In the genomic region with DNA sequence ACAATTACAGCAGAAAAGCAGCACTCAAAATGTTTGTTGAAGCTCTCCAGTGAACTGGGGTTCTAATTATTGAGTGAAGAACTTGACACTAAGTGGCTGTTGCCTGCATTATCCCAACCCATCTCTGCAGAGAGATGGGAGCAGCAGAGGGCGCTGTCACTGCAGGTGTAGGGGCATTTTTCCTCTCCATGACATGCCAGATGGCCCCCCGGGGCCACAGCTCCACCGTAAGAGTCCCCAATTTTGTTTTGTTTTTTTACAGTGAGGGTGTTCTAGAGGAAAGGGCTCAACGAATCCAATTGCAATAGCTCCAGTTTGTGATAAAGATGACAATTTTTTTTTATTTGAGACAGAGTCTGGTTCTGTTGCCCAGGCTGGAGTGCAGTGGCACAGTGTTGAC, we compare ENCODE assay signal across 8 cellular contexts. TPM values are rescaled to one million over a fixed set of nuclear protein-coding genes. Genes with fewer than 3 reads are reported as not detected.
DNase-seq lines count a peak whose midpoint lies in the region; ATAC-seq and TF ChIP-seq lines count a peak whose summit lies in the region.

No MANE protein-coding gene starts in this region.

- peaks cover 0 to 3% of the 10 kb centered on the region in 2 donors for H3K36me3 Mint-ChIP-seq in activated T-cell treated with anti-CD3 and anti-CD28 coated beads, Interleukin-2, amount 50 U/mL, for 72 hours (ENCODE audit: insufficient read depth in 2 of 2)

- H3K4me3 Mint-ChIP-seq in activated T-cell treated with anti-CD3 and anti-CD28 coated beads, Interleukin-2, amount 50 U/mL, for 72 hours, result peak overlapping the region; percentile 37 to 57

- TF ChIP-seq CTCF in left lung (IDR thresholded peaks at IDR 0.05), result peak; percentile 12 to 33

- H3K4me1 Mint-ChIP-seq in activated T-cell treated with anti-CD3 and anti-CD28 coated beads, Interleukin-2, amount 50 U/mL, for 72 hours (ENCODE audit: low read depth), result peaks cover 42% of the 10 kb centered on the region

- intact Hi-C loops in left lung (cut with DNase I), result no loop called here

- H3K9me3 Mint-ChIP-seq in activated T-cell treated with anti-CD3 and anti-CD28 coated beads, Interleukin-2, amount 50 U/mL, for 72 hours, result no peaks in the 10 kb centered on the region

- peak; percentile 37 for ATAC-seq in GM18868 (IDR thresholded peaks at IDR 0.05; ENCODE audit: unreplicated experiment)
- ATAC-seq in activated T-cell treated with anti-CD3 and anti-CD28 coated beads, Interleukin-2, amount 50 U/mL, for 72 hours (replicated peaks in 1 of 2), result peak in 1 of 2 donors; percentile 21
- peak; percentile 61 for ATAC-seq in left lung

- peaks cover 11 to 46% of the 10 kb centered on the region in 2 donors for H3K4me1 ChIP-seq in left lung

- no peaks in the 10 kb centered on the region for H3K27me3 Mint-ChIP-seq in activated T-cell treated with anti-CD3 and anti-CD28 coated beads, Interleukin-2, amount 50 U/mL, for 72 hours (ENCODE audit: low read depth)

- H3K4me3 ChIP-seq in left lung, result no peak overlapping the region

- no peak overlapping the region for H3K27ac ChIP-seq in left lung

- H3K27ac Mint-ChIP-seq in activated T-cell treated with anti-CD3 and anti-CD28 coated beads, Interleukin-2, amount 50 U/mL, for 72 hours, result no peak overlapping the region

- no peaks in the 10 kb centered on the region for H3K9me3 ChIP-seq in left lung

- DNase-seq in AG20443 (ENCODE audit: low spot score) (peak; percentile 20), NCI-H2227 (lab: John Stamatoyannopoulos, UW; ENCODE audit: unreplicated experiment) (peak; percentile 89), left lung (peak in 1 of 2 donors; percentile 55), NCI-H1930 (lab: John Stamatoyannopoulos, UW) (no peak), NCI-H2029 treated with DMSO at 0.1 percent for 48 hours (lab: John Stamatoyannopoulos, UW) (no peak), cortex of kidney (lab: John Stamatoyannopoulos, UW) (no peak)
- peak; percentile 39 to 59 for DNase-seq in activated T-cell treated with anti-CD3 and anti-CD28 coated beads, Interleukin-2, amount 50 U/mL, for 72 hours

- no peaks in the 10 kb centered on the region for H3K27me3 ChIP-seq in left lung

- no peaks in the 10 kb centered on the region for H3K36me3 ChIP-seq in left lung

RNA-seq across cellular contexts. Expression of gene FUCA2, which starts 1.9 kb away (rescaled TPM):
- total RNA-seq in activated T-cell treated with anti-CD3 and anti-CD28 coated beads, Interleukin-2, amount 50 U/mL, for 72 hours, result 10 to 100 TPM; 10.4 to 14.0 TPM
- 10 to 100 TPM; 45.6 to 83.4 TPM for total RNA-seq in left lung

Comparison
In these comparisons a context has a peak if more than half of its experiments do, and no peak if none do; other contexts are left out.
1. DNase-seq: peak in AG20443 (single experiment), NCI-H2227 (single experiment) and activated T-cell treated with anti-CD3 and anti-CD28 coated beads, Interleukin-2, amount 50 U/mL, for 72 hours (2 of 2); none in NCI-H1930 (0 of 2), NCI-H2029 treated with DMSO at 0.1 percent for 48 hours (single experiment) and cortex of kidney (single experiment).